ENCODE assay signal across 8 cellular contexts in genomic region chr7:27172823-27173411, GRCh38. TPM values are rescaled to one million over a fixed set of nuclear protein-coding genes. Genes with fewer than 3 reads are reported as not detected.
DNase-seq lines count a peak whose midpoint lies in the region; ATAC-seq and TF ChIP-seq lines count a peak whose summit lies in the region.

No MANE protein-coding gene starts in this region.

- H3K9me3 ChIP-seq in AG04450 (ENCODE audit: control insufficient read depth, insufficient read depth, low read length), result peaks cover 20% of the 10 kb centered on the region; the same call in 1 of the 2 replicates
- peaks cover 8% of the 10 kb centered on the region for H3K9me3 ChIP-seq in WERI-Rb-1 (ENCODE audit: severe bottlenecking)
- no peaks in the 10 kb centered on the region for H3K9me3 ChIP-seq in iPS-15b (ENCODE audit: control insufficient read depth, insufficient read depth, low read length)

- H3K27me3 ChIP-seq in AG04450 (ENCODE audit: control insufficient read depth, insufficient read depth, low read length) (peaks cover 91% of the 10 kb centered on the region), WERI-Rb-1 (ENCODE audit: insufficient read depth, low read depth, severe bottlenecking) (peaks cover 68% of the 10 kb centered on the region), iPS-15b (ENCODE audit: control insufficient read depth, insufficient read depth, low read length) (peaks cover 96% of the 10 kb centered on the region)

- H3K4me3 Mint-ChIP-seq in stimulated activated naive B cell treated with anti-CD40 and anti-IgM and Interleukin-4, amounts not matched to agents 10 μg/mL and 1 μg/mL and 100 μg/mL, for 72 hours, result peak overlapping the region; percentile 50 to 68

- H3K36me3 Mint-ChIP-seq in stimulated activated naive B cell treated with anti-CD40 and anti-IgM and Interleukin-4, amounts not matched to agents 10 μg/mL and 1 μg/mL and 100 μg/mL, for 72 hours, result peaks cover 5 to 12% of the 10 kb centered on the region in 2 donors

- H3K36me3 ChIP-seq in WERI-Rb-1 (no peaks in the 10 kb centered on the region), iPS-15b (ENCODE audit: control insufficient read depth, insufficient read depth, low read length) (no peaks in the 10 kb centered on the region)

- ATAC-seq in stimulated activated naive B cell treated with anti-CD40 and anti-IgM and Interleukin-4, amounts not matched to agents 10 μg/mL and 1 μg/mL and 100 μg/mL, for 72 hours (replicated peaks), result no peak
- ATAC-seq in HG03571 (IDR thresholded peaks at IDR 0.05; ENCODE audit: unreplicated experiment), result no peak

- CTCF ChIA-PET in AG04450 (lab: Charles Lee), result interaction anchor here (0.6 to 1.3 kb wide), 3 partner anchors 10 to 1280 kb away, joined by 3 to 5 read pairs (median 3); no protein-coding TSS in a partner anchor

- H3K27ac Mint-ChIP-seq in stimulated activated naive B cell treated with anti-CD40 and anti-IgM and Interleukin-4, amounts not matched to agents 10 μg/mL and 1 μg/mL and 100 μg/mL, for 72 hours, result no peak overlapping the region

- DNase-seq in AG04450 (ENCODE audit: low read depth, low spot score) (no peak), HCEC 1CT (peak; percentile 58), WERI-Rb-1 (peak; percentile 44), KG1 (lab: John Stamatoyannopoulos, UW) (no peak), activated gamma-delta T cell (lab: John Stamatoyannopoulos, UW) (no peak)
- no peak for DNase-seq in stimulated activated naive B cell treated with anti-CD40 and anti-IgM and Interleukin-4, amounts not matched to agents 10 μg/mL and 1 μg/mL and 100 μg/mL, for 72 hours

- peaks cover 18 to 30% of the 10 kb centered on the region in 2 donors for H3K4me1 Mint-ChIP-seq in stimulated activated naive B cell treated with anti-CD40 and anti-IgM and Interleukin-4, amounts not matched to agents 10 μg/mL and 1 μg/mL and 100 μg/mL, for 72 hours

- no peak overlapping the region for H3K9ac ChIP-seq in iPS-15b (ENCODE audit: low read depth, low read length)

- TF ChIP-seq CTCF in AG04450 (IDR thresholded peaks at IDR 0.05; ENCODE audit: low read depth, low read length) (no peak), WERI-Rb-1 (IDR thresholded peaks at IDR 0.05; ENCODE audit: low read depth, low read length) (no peak)

- peaks cover 61 to 77% of the 10 kb centered on the region in 2 donors for H3K27me3 Mint-ChIP-seq in stimulated activated naive B cell treated with anti-CD40 and anti-IgM and Interleukin-4, amounts not matched to agents 10 μg/mL and 1 μg/mL and 100 μg/mL, for 72 hours

- POLR2A ChIA-PET in AG04450 (lab: Yijun Ruan, JAX), result no interaction called here

- no peak overlapping the region for H3K27ac ChIP-seq in AG04450 (ENCODE audit: low read depth, low read length)
- no peak overlapping the region for H3K27ac ChIP-seq in WERI-Rb-1

- H3K4me1 ChIP-seq in iPS-15b (ENCODE audit: control insufficient read depth, insufficient read depth, low read length), result no peaks in the 10 kb centered on the region

- peak overlapping the region; percentile 25 for H3K4me3 ChIP-seq in AG04450 (ENCODE audit: low read depth, low read length)
- peak overlapping the region; percentile 53 for H3K4me3 ChIP-seq in WERI-Rb-1 (ENCODE audit: low read depth, low read length)
- H3K4me3 ChIP-seq in iPS-15b (ENCODE audit: low read depth, low read length), result peak overlapping the region; percentile 18

- peaks cover 0 to 2% of the 10 kb centered on the region in 2 donors for H3K9me3 Mint-ChIP-seq in stimulated activated naive B cell treated with anti-CD40 and anti-IgM and Interleukin-4, amounts not matched to agents 10 μg/mL and 1 μg/mL and 100 μg/mL, for 72 hours

RNA-seq across cellular contexts. Expression of gene HOXA10, which starts 1.2 kb away (rescaled TPM):
- 0.36 and 0.47 TPM in 2 replicates for polyA plus RNA-seq in AG04450 (2011; rRNA removed)
- polyA minus RNA-seq in AG04450 (2011; rRNA and poly(A)+ RNA removed), result 0.28 and 0.56 TPM in 2 replicates

RNA-seq across cellular contexts. Expression of gene HOXA9, which starts 7.6 kb away (rescaled TPM):
- polyA plus RNA-seq in AG04450 (2011; rRNA removed), result 0.78 and 1.5 TPM in 2 replicates
- 0.18 TPM in 1 of 2 replicates, not detected in the other for polyA minus RNA-seq in AG04450 (2011; rRNA and poly(A)+ RNA removed)

RNA-seq across cellular contexts. Expression of gene HOXA11, which starts 12.1 kb away (rescaled TPM):
- polyA plus RNA-seq in AG04450 (2011; rRNA removed), result 0.04 and 0.14 TPM in 2 replicates
- polyA minus RNA-seq in AG04450 (2011; rRNA and poly(A)+ RNA removed), result 0.09 and 0.17 TPM in 2 replicates

RNA-seq across cellular contexts. Expression of gene HOXA7, which starts 16.4 kb away (rescaled TPM):
- polyA plus RNA-seq in AG04450 (2011; rRNA removed), result 5.1 and 5.3 TPM in 2 replicates
- 1.7 and 2.6 TPM in 2 replicates for polyA minus RNA-seq in AG04450 (2011; rRNA and poly(A)+ RNA removed)

RNA-seq across cellular contexts. Expression of gene HOXA3, which starts 20.5 kb away (rescaled TPM):
- 1.6 and 1.9 TPM in 2 replicates for polyA plus RNA-seq in AG04450 (2011; rRNA removed)
- 2.2 and 2.6 TPM in 2 replicates for polyA minus RNA-seq in AG04450 (2011; rRNA and poly(A)+ RNA removed)

Comparison
In these comparisons a context has a peak if more than half of its experiments do, and no peak if none do; other contexts are left out.
1. DNase-seq: peak in HCEC 1CT (single experiment) and WERI-Rb-1 (single experiment); none in AG04450 (single experiment), stimulated activated naive B cell treated with anti-CD40 and anti-IgM and Interleukin-4, amounts not matched to agents 10 μg/mL and 1 μg/mL and 100 μg/mL, for 72 hours (single experiment), KG1 (single experiment) and activated gamma-delta T cell (single experiment).
2. Peak in every context shown above with its lines, with median percentiles within 50 percentile points of each other: H3K4me3 ChIP-seq.